In the genomic region with DNA sequence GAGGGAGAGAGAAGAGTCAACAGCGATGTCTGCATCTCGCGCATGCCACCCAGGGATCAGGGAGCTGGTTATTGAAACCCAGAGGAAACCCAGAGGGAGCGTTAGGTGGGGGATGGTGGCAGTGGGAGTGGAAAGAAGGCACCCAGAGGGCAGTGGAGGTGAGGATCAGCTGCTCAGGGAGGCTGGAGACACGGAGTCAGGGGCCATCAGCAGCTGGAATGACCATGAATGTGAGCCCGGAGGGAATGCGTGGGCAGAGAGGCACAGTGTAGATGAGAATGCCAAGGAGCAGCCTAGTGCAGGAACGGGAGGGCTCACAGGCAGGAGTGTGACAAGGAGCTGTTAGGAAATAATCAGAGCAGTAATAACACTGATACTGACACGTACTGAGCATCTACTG, we compare ENCODE assay signal across 24 cellular contexts. TPM values are rescaled to one million over a fixed set of nuclear protein-coding genes. Genes with fewer than 3 reads are reported as not detected.
"Had no signal": no experiment of that assay in that cellular context is flagged by ENCODE, and none has a peak within 500 bp of the region (broad histone marks: within the 10 kb centered on the region; RNA-seq: fewer than 3 reads in every experiment).

No MANE protein-coding gene starts in this region.

- H3K27ac ChIP-seq: cardiac muscle cell, RWPE1, SJCRH30 had no signal

- H3K27ac Mint-ChIP-seq: activated CD8-positive, alpha-beta memory T cell treated with anti-CD3 and anti-CD28 coated beads, Interleukin-2, amount 10 ng/mL, durations not matched to agents 7 days and 5 days; activated naive CD4-positive, alpha-beta T cell treated with anti-CD3 and anti-CD28 coated beads, Interleukin-2, amount 50 U/mL, for 72 hours; activated T-helper 2 cell treated with anti-CD3 and anti-CD28 coated beads, Interferon-gamma antibody, Interleukin-2, Interleukin-4, amounts not matched to agents 10 μg/mL and 5 μg/mL and 100 μg/mL, durations not matched to agents 14 hours and 24 hours and 36 hours; brain; T-helper 1 cell treated with Interleukin-12 subunit alpha and Interleukin-12 subunit beta and Interleukin-4 antibody, amounts not matched to agents 30 μg/mL and 1 μg/mL, for 36 hours; WTC11 had no signal

- H3K4me1 Mint-ChIP-seq: activated CD8-positive, alpha-beta memory T cell treated with anti-CD3 and anti-CD28 coated beads, Interleukin-2, amount 10 ng/mL, durations not matched to agents 7 days and 5 days; brain; WTC11 had no signal

- H3K27me3 ChIP-seq: cardiac muscle cell had no signal

- DNase-seq: activated CD4-positive, alpha-beta T cell treated with anti-CD3 and anti-CD28 coated beads for 48 hours; activated CD4-positive, alpha-beta T cell treated with anti-CD3 and anti-CD28 coated beads, Interleukin-2, amount 50 U/mL, for 4 hours; activated CD4-positive, CD25-positive, alpha-beta regulatory T cell treated with anti-CD3 and anti-CD28 coated beads, Interleukin-2, amount 50 U/mL, for 72 hours; activated CD8-positive, alpha-beta memory T cell treated with anti-CD3 and anti-CD28 coated beads, Interleukin-2, amount 10 ng/mL, durations not matched to agents 7 days and 5 days; activated naive CD4-positive, alpha-beta T cell; activated T-cell treated with anti-CD3 and anti-CD28 coated beads, Interleukin-2, amount 50 U/mL, for 48 hours; NCI-H1105 treated with DMSO at 0.1 percent for 48 hours; NCI-H1436 treated with DMSO at 0.1 percent for 48 hours; NCI-H187; NCI-H2081; NCI-H510A treated with DMSO at 0.1 percent for 48 hours; NCI-H69; NK-92 treated with Interleukin-12 subunit alpha and Interleukin-12 subunit beta, amount 100 ng/mL, for 24 hours; OCI-M1; Right ventricle myocardium superior; SJCRH30; SW 1271 had no signal

- H3K36me3 Mint-ChIP-seq: activated CD8-positive, alpha-beta memory T cell treated with anti-CD3 and anti-CD28 coated beads, Interleukin-2, amount 10 ng/mL, durations not matched to agents 7 days and 5 days; activated naive CD4-positive, alpha-beta T cell treated with anti-CD3 and anti-CD28 coated beads, Interleukin-2, amount 50 U/mL, for 72 hours; brain had no signal

- H3K4me3 ChIP-seq: cardiac muscle cell, SJCRH30 had no signal

- H3K4me3 Mint-ChIP-seq: activated CD8-positive, alpha-beta memory T cell treated with anti-CD3 and anti-CD28 coated beads, Interleukin-2, amount 10 ng/mL, durations not matched to agents 7 days and 5 days; brain; T-helper 1 cell treated with Interleukin-12 subunit alpha and Interleukin-12 subunit beta and Interleukin-4 antibody, amounts not matched to agents 30 μg/mL and 1 μg/mL, for 36 hours; WTC11 had no signal

- H3K4me1 ChIP-seq: SJCRH30 had no signal

- H3K36me3 ChIP-seq: cardiac muscle cell, SJCRH30 had no signal

- H3K9me3 ChIP-seq: SJCRH30 had no signal

- H3K9me3 Mint-ChIP-seq: activated naive CD4-positive, alpha-beta T cell treated with anti-CD3 and anti-CD28 coated beads, Interleukin-2, amount 50 U/mL, for 72 hours; activated T-helper 2 cell treated with anti-CD3 and anti-CD28 coated beads, Interferon-gamma antibody, Interleukin-2, Interleukin-4, amounts not matched to agents 10 μg/mL and 5 μg/mL and 100 μg/mL, durations not matched to agents 14 hours and 24 hours and 36 hours; T-helper 1 cell treated with Interleukin-12 subunit alpha and Interleukin-12 subunit beta and Interleukin-4 antibody, amounts not matched to agents 30 μg/mL and 1 μg/mL, for 36 hours had no signal

RNA-seq across cellular contexts. Expression of gene RSPO4, which starts 36.2 kb away (rescaled TPM):
- total RNA-seq: activated CD8-positive, alpha-beta memory T cell treated with anti-CD3 and anti-CD28 coated beads, Interleukin-2, amount 10 ng/mL, durations not matched to agents 7 days and 5 days; activated naive CD4-positive, alpha-beta T cell treated with anti-CD3 and anti-CD28 coated beads, Interleukin-2, amount 50 U/mL, for 72 hours; activated T-helper 2 cell treated with anti-CD3 and anti-CD28 coated beads, Interferon-gamma antibody, Interleukin-2, Interleukin-4, amounts not matched to agents 10 μg/mL and 5 μg/mL and 100 μg/mL, durations not matched to agents 14 hours and 24 hours and 36 hours; Right ventricle myocardium superior; SJCRH30 had no signal

RNA-seq across cellular contexts. Expression of gene ANGPT4, which starts 49.8 kb away (rescaled TPM):
- total RNA-seq: activated CD8-positive, alpha-beta memory T cell treated with anti-CD3 and anti-CD28 coated beads, Interleukin-2, amount 10 ng/mL, durations not matched to agents 7 days and 5 days; activated T-helper 2 cell treated with anti-CD3 and anti-CD28 coated beads, Interferon-gamma antibody, Interleukin-2, Interleukin-4, amounts not matched to agents 10 μg/mL and 5 μg/mL and 100 μg/mL, durations not matched to agents 14 hours and 24 hours and 36 hours; Right ventricle myocardium superior; SJCRH30 had no signal
